ENCODE assay signal across 26 cellular contexts in genomic region chr5:171839112-171839511, GRCh38. TPM values are rescaled to one million over a fixed set of nuclear protein-coding genes. Genes with fewer than 3 reads are reported as not detected.
DNase-seq lines count a peak whose midpoint lies in the region; ATAC-seq, FAIRE-seq and TF ChIP-seq lines count a peak whose summit lies in the region.
"Had no signal": no experiment of that assay in that cellular context is flagged by ENCODE, and none has a peak within 500 bp of the region (broad histone marks: within the 10 kb centered on the region; RNA-seq: fewer than 3 reads in every experiment).

No MANE protein-coding gene starts in this region.

- WGBS in HepG2 (ENCODE audit: low lambda C conversion rate): 3% methylated on average over 2 of the region's 2 CpGs
- 40% methylated on average over 2 of the region's 2 CpGs for WGBS in right lobe of liver (ENCODE audit: insufficient coverage, low coverage, low lambda C conversion rate, missing lambda C conversion rate)

- H3K9ac ChIP-seq in HepG2 (ENCODE audit: insufficient read depth, low read depth, low read length): no peak overlapping the region
- H3K9ac ChIP-seq: BLaER1 treated with 17β-estradiol and CSF1 and Interleukin-3, amounts not matched to agents 10 nM and 100 nM; GM23248 had no signal

- no peak for TF ChIP-seq POLR2A in HepG2 (IDR thresholded peaks at IDR 0.05; ENCODE audit: insufficient read depth in 1 of 2, low read depth in 2 of 2, low read length in 2 of 2)
- TF ChIP-seq POLR2A in right lobe of liver (IDR thresholded peaks at IDR 0.05): no peak
- TF ChIP-seq POLR2A in NB4 (IDR thresholded peaks at IDR 0.05; ENCODE audit: extremely low read depth, insufficient read length): no peak

- no peaks in the 10 kb centered on the region for H3K36me3 Mint-ChIP-seq in dendritic cell treated with granulocyte-macrophage colony-stimulating factor and Interleukin-4, amounts not matched to agents 40 ng/mL and 50 ng/mL, for 4 days (ENCODE audit: low read depth)

- peaks cover 4% of the 10 kb centered on the region for H3K27me3 Mint-ChIP-seq in dendritic cell treated with granulocyte-macrophage colony-stimulating factor and Interleukin-4, amounts not matched to agents 40 ng/mL and 50 ng/mL, for 4 days
- H3K27me3 Mint-ChIP-seq: CD4-positive, alpha-beta T cell had no signal

- no peak for FAIRE-seq in HepG2 (lab: Jason Lieb, UNC)
- FAIRE-seq: A549, D721Med, GM12878, GM19239, H1 had no signal

- intact Hi-C loops in HepG2 (cut with micrococcal nuclease; ENCODE audit: unreplicated experiment): no loop called here
- intact Hi-C loops in right lobe of liver (cut with DNase I): no loop called here
- intact Hi-C loops in dendritic cell treated with granulocyte-macrophage colony-stimulating factor and Interleukin-4, amounts not matched to agents 40 ng/mL and 50 ng/mL, for 4 days (cut with micrococcal nuclease): no loop called here

- TF ChIP-seq CTCF in HepG2 (CRISPR knock-in tag; IDR thresholded peaks at IDR 0.05) (no peak), right lobe of liver (IDR thresholded peaks at IDR 0.05) (no peak), NB4 (IDR thresholded peaks at IDR 0.05; ENCODE audit: low read depth, low read length) (no peak)

- no peak for TF ChIP-seq EP300 in HepG2 (IDR thresholded peaks at IDR 0.05; ENCODE audit: low read depth in 2 of 2, low read length in 2 of 2)
- TF ChIP-seq EP300 in HepG2 (CRISPR knock-in tag; IDR thresholded peaks at IDR 0.05; ENCODE audit: borderline replicate concordance): no peak

- no peaks in the 10 kb centered on the region for H3K36me3 ChIP-seq in HepG2 (replicated peaks in 1 of 2; ENCODE audit: control insufficient read depth in 1 of 2, insufficient read depth in 2 of 2, low read length in 2 of 2)
- H3K36me3 ChIP-seq in right lobe of liver: no peaks in the 10 kb centered on the region
- H3K36me3 ChIP-seq: BE2C; BLaER1 treated with 17β-estradiol and CSF1 and Interleukin-3, amounts not matched to agents 10 nM and 100 nM had no signal

- POLR2A ChIA-PET in HepG2 (lab: Yijun Ruan, JAX): no interaction called here

- no peaks in the 10 kb centered on the region for H3K9me3 Mint-ChIP-seq in dendritic cell treated with granulocyte-macrophage colony-stimulating factor and Interleukin-4, amounts not matched to agents 40 ng/mL and 50 ng/mL, for 4 days
- H3K9me3 Mint-ChIP-seq: CD4-positive, alpha-beta T cell had no signal

- no peak overlapping the region for H2AFZ ChIP-seq in HepG2 (ENCODE audit: low read length)
- H2AFZ ChIP-seq: GM23248 had no signal

- H3K27ac Mint-ChIP-seq in dendritic cell treated with granulocyte-macrophage colony-stimulating factor and Interleukin-4, amounts not matched to agents 40 ng/mL and 50 ng/mL, for 4 days: peak overlapping the region; percentile 54
- H3K27ac Mint-ChIP-seq: CD4-positive, alpha-beta T cell had no signal

- H3K4me3 ChIP-seq in HepG2 (replicated peaks in 1 of 3; ENCODE audit: insufficient read depth in 1 of 3, low read depth in 2 of 3, low read length in 3 of 3) (no peak overlapping the region), right lobe of liver (no peak overlapping the region), NB4 (ENCODE audit: low read depth, low read length) (no peak overlapping the region)
- H3K4me3 ChIP-seq: A549; BLaER1 treated with 17β-estradiol and CSF1 and Interleukin-3, amounts not matched to agents 10 nM and 100 nM; GM12878; GM23248 had no signal

- ATAC-seq in HepG2 (no peak), right lobe of liver (no peak)
- ATAC-seq: A549, GM12878 had no signal

- in situ Hi-C loops in HepG2 (cut with HindIII; ENCODE audit: extremely low pct_ligation_motif_present, low pct_unique_long_range_greater_than_20kb): no loop called here

- H3K4me3 Mint-ChIP-seq in dendritic cell treated with granulocyte-macrophage colony-stimulating factor and Interleukin-4, amounts not matched to agents 40 ng/mL and 50 ng/mL, for 4 days: no peak overlapping the region
- H3K4me3 Mint-ChIP-seq: CD14-positive monocyte; CD4-positive, alpha-beta T cell; CD8-positive, alpha-beta memory T cell had no signal

- H3K4me1 ChIP-seq in HepG2 (ENCODE audit: insufficient read depth, low read length) (no peaks in the 10 kb centered on the region), right lobe of liver (no peaks in the 10 kb centered on the region)
- H3K4me1 ChIP-seq: A549, BE2C had no signal

- CTCF ChIA-PET in HepG2 (lab: Yijun Ruan, JAX; ENCODE audit: low intra/inter-chr PET ratio, low total read pairs): no interaction called here

- H3K4me2 ChIP-seq in HepG2 (ENCODE audit: low read depth, low read length): no peak overlapping the region
- H3K4me2 ChIP-seq: A549; BLaER1 treated with 17β-estradiol and CSF1 and Interleukin-3, amounts not matched to agents 10 nM and 100 nM had no signal

- H3K27me3 ChIP-seq in HepG2 (ENCODE audit: control insufficient read depth in 1 of 2, insufficient read depth in 2 of 2, low read length in 2 of 2) (peaks cover 0 to 2% of the 10 kb centered on the region in 2 experiments; a peak in 1 of 5 replicates), right lobe of liver (no peaks in the 10 kb centered on the region)
- H3K27me3 ChIP-seq: BE2C; BLaER1 treated with 17β-estradiol and CSF1 and Interleukin-3, amounts not matched to agents 10 nM and 100 nM had no signal

- H3K79me2 ChIP-seq in HepG2 (ENCODE audit: insufficient read depth, low read length): no peaks in the 10 kb centered on the region

- DNase-seq in HepG2 (ENCODE audit: low spot score): no peak
- no peak for DNase-seq in right lobe of liver
- peak; percentile 23 for DNase-seq in NB4 (ENCODE audit: low read depth)
- no peak for DNase-seq in KG1 (lab: John Stamatoyannopoulos, UW)
- DNase-seq in cortex of kidney (lab: John Stamatoyannopoulos, UW): no peak
- DNase-seq: 8988T; ACHN; AML-193; BE2C; CD4-positive, alpha-beta T cell; CD8-positive, alpha-beta memory T cell; DMS 273 treated with DMSO at 0.1 percent for 48 hours; DMS79; EL; GDM1; GM23248; H7; HCEC 1CT had no signal

- no peak for TF ChIP-seq RAD21 in HepG2 (CRISPR knock-in tag; IDR thresholded peaks at IDR 0.05)

- no TSS peak for BruUV-seq in HepG2 (replicated peaks; lab: Mats Ljungman, UMichigan)

- H3K9me3 ChIP-seq in HepG2 (ENCODE audit: low read length): no peaks in the 10 kb centered on the region
- H3K9me3 ChIP-seq in right lobe of liver: no peaks in the 10 kb centered on the region
- H3K9me3 ChIP-seq: A549, BE2C had no signal

- H4K20me1 ChIP-seq in HepG2 (ENCODE audit: insufficient read depth, low read length): no peaks in the 10 kb centered on the region
- H4K20me1 ChIP-seq: BLaER1 treated with 17β-estradiol and CSF1 and Interleukin-3, amounts not matched to agents 10 nM and 100 nM had no signal

- H3K27ac ChIP-seq in HepG2 (ENCODE audit: extremely low read length, insufficient read depth, low read length) (no peak overlapping the region), right lobe of liver (no peak overlapping the region)
- H3K27ac ChIP-seq: A549; BLaER1 treated with 17β-estradiol and CSF1 and Interleukin-3, amounts not matched to agents 10 nM and 100 nM; GM23248 had no signal

- H3K4me1 Mint-ChIP-seq in dendritic cell treated with granulocyte-macrophage colony-stimulating factor and Interleukin-4, amounts not matched to agents 40 ng/mL and 50 ng/mL, for 4 days (ENCODE audit: low read depth): peaks cover 50% of the 10 kb centered on the region
- H3K4me1 Mint-ChIP-seq: CD8-positive, alpha-beta memory T cell had no signal

TF ChIP-seq in HepG2, 621 proteins besides CTCF, POLR2A, EP300 and RAD21:
- TF ChIP-seq ZBTB46 (CRISPR knock-in tag; IDR thresholded peaks at IDR 0.05; ENCODE audit: borderline replicate concordance) (no peak), ZNF329 (CRISPR knock-in tag; IDR thresholded peaks at IDR 0.05; ENCODE audit: low read depth) (peak; percentile 97)
TF ChIP-seq in HepG2: peak in this region for 1.

RNA-seq across cellular contexts. Expression of gene SMIM23, which starts 53.5 kb away (rescaled TPM):
- not detected in 2 replicates for total RNA-seq in HepG2 (2016; rRNA removed; fragmentation: Illumina TruSeq; extraction: Trizol)
- not detected in 2 replicates for total RNA-seq in HepG2 (2016; cell fraction: cytosol; rRNA removed; fragmentation: Illumina TruSeq; extraction: Trizol; ENCODE audit: low read depth)
- not detected in 2 replicates for total RNA-seq in HepG2 (2016; cell fraction: insoluble cytoplasmic fraction; rRNA removed; fragmentation: Illumina TruSeq; extraction: Trizol)
- total RNA-seq in HepG2 (2016; cell fraction: membrane; rRNA removed; fragmentation: Illumina TruSeq; extraction: Trizol): not detected in 2 replicates
- total RNA-seq in HepG2 (2016; cell fraction: nucleus; rRNA removed; fragmentation: Illumina TruSeq; extraction: Trizol): not detected in 2 replicates
- polyA plus RNA-seq in HepG2 (2011; rRNA removed): not detected in 2 replicates
- polyA plus RNA-seq in HepG2 (2011; cell fraction: cytosol; rRNA removed): not detected in 2 replicates
- not detected in 2 replicates for polyA plus RNA-seq in HepG2 (2011; cell fraction: nucleus; rRNA removed)
- polyA plus RNA-seq in HepG2 (2012): not detected in 2 replicates
- polyA plus RNA-seq in HepG2 (2016; cell fraction: cytosol; fragmentation: Illumina TruSeq; extraction: Trizol; ENCODE audit: low read depth): not detected in 2 replicates
- polyA plus RNA-seq in HepG2 (2016; cell fraction: insoluble cytoplasmic fraction; fragmentation: Illumina TruSeq; extraction: Trizol; ENCODE audit: low read depth): not detected in 2 replicates
- not detected in 2 replicates for polyA plus RNA-seq in HepG2 (2016; cell fraction: membrane; fragmentation: Illumina TruSeq; extraction: Trizol; ENCODE audit: low read depth)
- not detected in 2 replicates for polyA plus RNA-seq in HepG2 (2016; cell fraction: nucleus; fragmentation: Illumina TruSeq; extraction: Trizol; ENCODE audit: insufficient read depth, low read depth)
- not detected in 2 replicates for polyA minus RNA-seq in HepG2 (2011; rRNA and poly(A)+ RNA removed; ENCODE audit: low replicate concordance)
- not detected in 2 replicates for polyA minus RNA-seq in HepG2 (2011; cell fraction: cytosol; rRNA and poly(A)+ RNA removed)
- polyA minus RNA-seq in HepG2 (2011; cell fraction: nucleus; rRNA and poly(A)+ RNA removed): not detected in 2 replicates
- not detected for total RNA-seq in right lobe of liver
- total RNA-seq: CD4-positive, alpha-beta T cell; CD8-positive, alpha-beta memory T cell; GM12878; GM23248; H1; H7 had no signal
- polyA plus RNA-seq: A549; CD14-positive monocyte; CD8-positive, alpha-beta memory T cell; GM12878; GM23248; H1 had no signal
